15 cellular contexts compared by ENCODE assay signal in the genomic region with DNA sequence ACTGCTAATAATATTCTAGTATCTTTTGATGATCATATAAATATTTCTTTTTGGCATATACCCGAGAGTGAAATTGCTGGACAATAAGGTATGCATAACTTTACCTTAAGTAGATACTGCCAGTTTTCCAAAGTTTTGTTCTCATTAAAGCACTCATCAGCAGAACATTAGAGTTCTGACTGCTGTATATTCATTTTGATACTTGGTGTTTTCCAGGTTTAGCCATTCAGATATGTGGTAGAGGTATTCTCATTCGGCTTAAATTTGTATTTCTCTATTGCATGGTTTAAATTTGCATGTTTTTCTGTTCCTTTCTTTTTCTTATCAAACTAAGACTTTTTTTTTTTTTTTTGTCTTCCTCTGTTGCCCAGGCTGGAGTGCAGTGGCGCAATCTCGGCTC. TPM values are rescaled to one million over a fixed set of nuclear protein-coding genes. Genes with fewer than 3 reads are reported as not detected.
DNase-seq lines count a peak whose midpoint lies in the region; ATAC-seq and TF ChIP-seq lines count a peak whose summit lies in the region.
"Had no signal": no experiment of that assay in that cellular context is flagged by ENCODE, and none has a peak within 500 bp of the region (broad histone marks: within the 10 kb centered on the region; RNA-seq: fewer than 3 reads in every experiment).

No MANE protein-coding gene starts in this region.

- no peaks in the 10 kb centered on the region for H3K4me1 ChIP-seq in suprapubic skin

- peaks cover 26% of the 10 kb centered on the region for H3K36me3 ChIP-seq in suprapubic skin

- no peak overlapping the region for H3K4me3 ChIP-seq in suprapubic skin

- no peak for TF ChIP-seq CTCF in suprapubic skin (IDR thresholded peaks at IDR 0.05)

- no peaks in the 10 kb centered on the region for H3K9me3 ChIP-seq in suprapubic skin

- no peak for TF ChIP-seq POLR2A in suprapubic skin (IDR thresholded peaks at IDR 0.05)

- 84% methylated on average over 4 of the region's 4 CpGs for WGBS in suprapubic skin

- no peaks in the 10 kb centered on the region for H3K27me3 ChIP-seq in suprapubic skin

- ATAC-seq in GM18868 (IDR thresholded peaks at IDR 0.05; ENCODE audit: unreplicated experiment) (peak; percentile 77), HG02610 (IDR thresholded peaks at IDR 0.05; ENCODE audit: unreplicated experiment) (peak; percentile 87), HG03108 (IDR thresholded peaks at IDR 0.05; ENCODE audit: unreplicated experiment) (peak; percentile 52), GM19395 (IDR thresholded peaks at IDR 0.05; ENCODE audit: unreplicated experiment) (no peak), HG03520 (IDR thresholded peaks at IDR 0.05; ENCODE audit: unreplicated experiment) (no peak)

- no peak for TF ChIP-seq EP300 in suprapubic skin (IDR thresholded peaks at IDR 0.05)

- H3K27ac ChIP-seq in suprapubic skin, result no peak overlapping the region
- H3K27ac ChIP-seq: KMS-11 had no signal

- DNase-seq in suprapubic skin (ENCODE audit: low spot score in 2 of 2), result no peak
- no peak for DNase-seq in activated naive CD4-positive, alpha-beta T cell (lab: John Stamatoyannopoulos, UW)
- DNase-seq: NCI-H1436; NCI-H2171; NCI-H446 treated with DMSO at 0.1 percent for 48 hours; NK-92 treated with Interleukin-12 subunit alpha and Interleukin-12 subunit beta, amount 100 ng/mL, for 24 hours; RPMI8226; SIG-M5 had no signal

RNA-seq across cellular contexts. Expression of a gene that starts 18.2 kb away (rescaled TPM):
- 100 to 1,000 TPM in 3 of 4 donors, 10 to 100 TPM in 1; 99.4 to 218 (median 157) TPM for total RNA-seq in suprapubic skin
- total RNA-seq: B cell had no signal

Comparison
In these comparisons a context has a peak if more than half of its experiments do, and no peak if none do; other contexts are left out.
1. ATAC-seq: peak in GM18868 (single experiment), HG02610 (single experiment) and HG03108 (single experiment); none in GM19395 (single experiment) and HG03520 (single experiment).